ENCODE assay signal across 8 cellular contexts in the genomic region with DNA sequence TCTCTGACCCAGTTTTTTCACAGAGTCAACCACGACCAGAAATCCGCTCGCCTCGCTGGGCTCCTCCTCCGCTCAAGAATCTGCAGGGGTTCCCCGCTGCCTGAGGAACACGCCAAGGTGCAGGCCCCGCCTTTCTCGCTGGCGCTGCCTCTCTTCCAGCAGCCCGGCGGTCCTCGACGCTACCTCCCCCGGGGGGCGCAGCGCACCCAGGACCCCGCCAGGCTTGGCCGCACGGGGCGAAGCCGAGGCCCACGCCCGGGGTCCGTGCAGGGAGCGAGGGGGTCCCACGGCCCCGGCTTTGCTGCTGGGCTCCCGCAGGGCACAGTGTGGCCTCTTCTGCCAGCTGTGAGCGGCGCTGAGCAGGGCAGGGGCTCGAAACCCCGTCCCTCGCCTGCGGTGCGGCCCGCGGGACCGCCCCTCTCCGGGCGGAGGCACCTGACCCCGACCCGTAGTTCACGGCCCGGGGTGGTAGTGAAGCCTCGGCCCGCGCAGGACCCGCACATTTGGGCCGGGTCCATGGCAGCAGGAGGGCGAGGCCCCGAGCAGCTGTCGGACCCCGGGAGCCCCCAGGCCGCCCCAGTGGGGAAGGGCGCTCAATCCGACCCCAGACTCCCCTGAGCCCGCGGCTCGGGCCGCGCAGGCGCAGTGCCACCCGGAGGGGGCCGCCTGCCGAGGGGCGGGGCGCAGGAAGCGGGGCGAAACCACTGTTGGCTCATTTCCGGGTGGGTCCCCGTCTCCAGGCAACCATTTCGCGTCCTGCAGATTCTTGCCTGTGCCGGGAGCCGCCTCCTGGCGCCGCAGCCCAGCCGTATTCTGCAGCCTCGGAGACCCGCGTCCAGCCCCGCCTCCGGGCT. TPM values are rescaled to one million over a fixed set of nuclear protein-coding genes. Genes with fewer than 3 reads are reported as not detected.
DNase-seq lines count a peak whose midpoint lies in the region; ATAC-seq and TF ChIP-seq lines count a peak whose summit lies in the region.

No MANE protein-coding gene starts in this region.

- ATAC-seq in GM19328 (IDR thresholded peaks at IDR 0.05; ENCODE audit: unreplicated experiment) = peak; percentile 60
- ATAC-seq in HG03469 (IDR thresholded peaks at IDR 0.05; ENCODE audit: unreplicated experiment) = peak; percentile 72

- intact Hi-C loops in dendritic cell treated with granulocyte-macrophage colony-stimulating factor and Interleukin-4, amounts not matched to agents 40 ng/mL and 50 ng/mL, for 4 days (cut with micrococcal nuclease) = loop anchor here (10.0 kb wide), 1 partner anchor 118 kb away; the partner anchor contains the start of gene PANK4

- TF ChIP-seq RAD21 in liver (IDR thresholded peaks at IDR 0.05) = peak in 1 of 2 donors; percentile 53

- peaks cover 12 to 23% (median 22%) of the 10 kb centered on the region in 10 experiments for H3K4me1 ChIP-seq in BLaER1 treated with 17β-estradiol and CSF1 and Interleukin-3, amounts not matched to agents 10 nM and 100 nM
- peaks cover 5 to 22% (median 13%) of the 10 kb centered on the region in 4 donors for H3K4me1 ChIP-seq in liver (ENCODE audit: control insufficient read depth in 4 of 4, insufficient read depth in 4 of 4, low read length in 3 of 4)

- peak overlapping the region; percentile 63 to 89 (median 76) for H3K4me3 ChIP-seq in BLaER1 treated with 17β-estradiol and CSF1 and Interleukin-3, amounts not matched to agents 10 nM and 100 nM
- H3K4me3 ChIP-seq in liver (ENCODE audit: low read depth in 1 of 3, low read length in 3 of 3) = peak overlapping the region; percentile 66 to 88 (median 75)

- peak overlapping the region; percentile 93 to 100 (median 99) for H3K4me2 ChIP-seq in BLaER1 treated with 17β-estradiol and CSF1 and Interleukin-3, amounts not matched to agents 10 nM and 100 nM

- H3K4me3 Mint-ChIP-seq in dendritic cell treated with granulocyte-macrophage colony-stimulating factor and Interleukin-4, amounts not matched to agents 40 ng/mL and 50 ng/mL, for 4 days = peak overlapping the region; percentile 79

- H3K27ac ChIP-seq in BLaER1 treated with 17β-estradiol and CSF1 and Interleukin-3, amounts not matched to agents 10 nM and 100 nM = peak overlapping the region; percentile 76 to 92 (median 84)
- peak overlapping the region; percentile 44 to 70 for H3K27ac ChIP-seq in liver (ENCODE audit: low read depth in 1 of 2, low read length in 2 of 2)

- DNase-seq in NCI-H526 treated with DMSO at 0.1 percent for 48 hours (lab: John Stamatoyannopoulos, UW) = peak; percentile 79
- DNase-seq in activated CD4-positive, alpha-beta T cell treated with anti-CD3 and anti-CD28 coated beads, Interleukin-2, amount 50 U/mL, for 1 hour = peak; percentile 93
- DNase-seq in stimulated activated CD4-positive, alpha-beta T cell treated with anti-CD3 and anti-CD28 coated beads, Interleukin-2, amount 100 ng/mL, for 48 hours = peak; percentile 89 to 92

- H3K36me3 Mint-ChIP-seq in dendritic cell treated with granulocyte-macrophage colony-stimulating factor and Interleukin-4, amounts not matched to agents 40 ng/mL and 50 ng/mL, for 4 days (ENCODE audit: low read depth) = no peaks in the 10 kb centered on the region

- H3K36me3 ChIP-seq in BLaER1 treated with 17β-estradiol and CSF1 and Interleukin-3, amounts not matched to agents 10 nM and 100 nM = no peaks in the 10 kb centered on the region
- H3K36me3 ChIP-seq in liver (ENCODE audit: control insufficient read depth in 4 of 4, insufficient read depth in 3 of 4, low read depth in 1 of 4, low read length in 3 of 4) = no peaks in the 10 kb centered on the region

- WGBS in liver = under 1% methylated on average over 84 of the region's 84 CpGs

- H3K27me3 ChIP-seq in BLaER1 treated with 17β-estradiol and CSF1 and Interleukin-3, amounts not matched to agents 10 nM and 100 nM = peaks cover 23 to 46% (median 45%) of the 10 kb centered on the region in 11 experiments
- no peaks in the 10 kb centered on the region for H3K27me3 ChIP-seq in liver (ENCODE audit: control insufficient read depth in 4 of 4, insufficient read depth in 4 of 4, low read length in 3 of 4)

- H3K27me3 Mint-ChIP-seq in dendritic cell treated with granulocyte-macrophage colony-stimulating factor and Interleukin-4, amounts not matched to agents 40 ng/mL and 50 ng/mL, for 4 days = peaks cover 30% of the 10 kb centered on the region

- H4K20me1 ChIP-seq in BLaER1 treated with 17β-estradiol and CSF1 and Interleukin-3, amounts not matched to agents 10 nM and 100 nM = peaks cover 0 to 37% (median 6%) of the 10 kb centered on the region in 11 experiments; a peak in 11 of 22 replicates

- peaks cover 17 to 26% (median 20%) of the 10 kb centered on the region in 11 experiments for H3K9me3 ChIP-seq in BLaER1 treated with 17β-estradiol and CSF1 and Interleukin-3, amounts not matched to agents 10 nM and 100 nM (replicated peaks in 1 of 11)
- peaks cover 0 to 8% (median 3%) of the 10 kb centered on the region in 4 donors for H3K9me3 ChIP-seq in liver (ENCODE audit: control insufficient read depth in 4 of 4, low read length in 3 of 4)

- no peak for TF ChIP-seq CTCF in liver (IDR thresholded peaks at IDR 0.05; ENCODE audit: low read depth, low read length, missing input control)

- peaks cover 20% of the 10 kb centered on the region for H3K4me1 Mint-ChIP-seq in dendritic cell treated with granulocyte-macrophage colony-stimulating factor and Interleukin-4, amounts not matched to agents 40 ng/mL and 50 ng/mL, for 4 days (ENCODE audit: low read depth)

- H3K9me3 Mint-ChIP-seq in dendritic cell treated with granulocyte-macrophage colony-stimulating factor and Interleukin-4, amounts not matched to agents 40 ng/mL and 50 ng/mL, for 4 days = peaks cover 26% of the 10 kb centered on the region

- H3K9ac ChIP-seq in BLaER1 treated with 17β-estradiol and CSF1 and Interleukin-3, amounts not matched to agents 10 nM and 100 nM = peak overlapping the region; percentile 73 to 96 (median 86)
- H3K9ac ChIP-seq in liver (ENCODE audit: low read depth in 1 of 2, low read length in 2 of 2) = peak overlapping the region; percentile 50 to 65

- H3K27ac Mint-ChIP-seq in dendritic cell treated with granulocyte-macrophage colony-stimulating factor and Interleukin-4, amounts not matched to agents 40 ng/mL and 50 ng/mL, for 4 days = peak overlapping the region; percentile 53

TF ChIP-seq in liver, 16 proteins besides CTCF, POLR2A, EP300 and RAD21:
- TF ChIP-seq ZBTB33 (IDR thresholded peaks at IDR 0.05) (no peak), GABPA (IDR thresholded peaks at IDR 0.05 in 1 of 2, conservative IDR thresholded peaks at IDR 0.05 in 1 of 2) (peak in 1 of 2 donors; percentile 87), HNF4G (IDR thresholded peaks at IDR 0.05) (no peak)
TF ChIP-seq in liver: peak in this region for 1.

RNA-seq across cellular contexts. Expression of gene MMEL1, which starts 10.0 kb away (rescaled TPM):
- total RNA-seq in liver = under 1 TPM in 1 of 2 donors, not detected in 1; under 0.01 TPM
- under 1 TPM in 1 of 2 donors, not detected in 1; 0.42 TPM for polyA plus RNA-seq in liver

RNA-seq across cellular contexts. Expression of gene PRXL2B, which starts 56.2 kb away (rescaled TPM):
- total RNA-seq in liver = 10 to 100 TPM in 1 of 2 donors, 1 to 10 TPM in 1; 4.6 to 10.2 TPM
- polyA plus RNA-seq in liver = 10 to 100 TPM in 1 of 2 donors, 1 to 10 TPM in 1; 6.0 to 10.2 TPM

Comparison
In these comparisons a context has a peak if more than half of its experiments do, and no peak if none do; other contexts are left out.
1. Peak in every context shown above with its lines: DNase-seq, ATAC-seq, H3K4me3 ChIP-seq and H3K27ac ChIP-seq.